ENCODE assay signal across 8 cellular contexts in the genomic region with DNA sequence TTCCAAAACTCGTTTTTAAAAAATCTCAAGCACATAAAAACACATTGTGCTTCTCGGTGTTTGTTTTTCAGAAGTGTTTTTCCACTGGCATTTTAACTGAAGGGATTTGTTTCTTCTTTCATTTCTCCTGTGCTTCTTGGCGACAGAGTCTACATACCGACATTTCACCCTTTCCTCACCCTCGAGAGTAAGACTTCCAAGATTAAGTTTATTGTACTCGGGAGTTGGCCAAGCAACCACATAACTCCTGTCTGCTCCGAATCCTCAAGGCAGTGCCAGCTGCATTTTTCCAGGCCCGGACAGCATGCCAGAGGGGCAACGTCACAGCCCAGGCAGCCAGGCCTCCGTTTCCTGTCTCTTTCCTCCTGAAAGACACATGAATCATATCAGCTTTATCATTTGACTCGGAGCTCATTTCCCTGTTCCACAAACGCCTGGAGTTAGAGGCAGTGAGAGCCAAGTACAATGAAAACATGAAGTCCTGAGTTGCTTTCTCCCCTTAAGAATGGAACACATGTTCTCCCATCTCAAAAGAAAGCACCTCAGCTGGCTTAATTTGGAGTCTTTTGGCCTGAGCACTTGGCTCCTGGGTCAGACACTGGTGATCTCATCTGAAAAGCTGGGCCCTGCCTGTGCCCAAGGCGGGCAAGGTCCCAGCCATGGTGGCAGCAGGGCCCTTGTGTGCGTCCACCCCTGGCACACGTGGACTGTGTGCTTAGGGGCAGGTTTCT. TPM values are rescaled to one million over a fixed set of nuclear protein-coding genes. Genes with fewer than 3 reads are reported as not detected.
DNase-seq lines count a peak whose midpoint lies in the region; ATAC-seq and TF ChIP-seq lines count a peak whose summit lies in the region.

No MANE protein-coding gene starts in this region.

- H3K4me3 Mint-ChIP-seq in CD8-positive, alpha-beta T cell, result no peak overlapping the region
- H3K4me3 Mint-ChIP-seq in T-helper 2 cell treated with Interferon-gamma antibody and Interleukin-4, amounts not matched to agents 5 μg/mL and 100 μg/mL, for 36 hours, result no peak overlapping the region
- no peak overlapping the region for H3K4me3 Mint-ChIP-seq in activated CD8-positive, alpha-beta T cell treated with anti-CD3 and anti-CD28 coated beads for 36 hours

- CTCF ChIA-PET in mammary epithelial cell (lab: Charles Lee; ENCODE audit: low non-redundant PET), result interaction anchor here (0.8 to 1.0 kb wide), 2 partner anchors 23 to 87 kb away, joined by 5 to 8 read pairs; a partner anchor contains a TSS
- CTCF ChIA-PET in CD8-positive, alpha-beta T cell (lab: Charles Lee), result no interaction called here
- CTCF ChIA-PET in activated CD8-positive, alpha-beta T cell treated with anti-CD3 and anti-CD28 coated beads for 36 hours (lab: Charles Lee), result no interaction called here

- DNase-seq in HS-5 (ENCODE audit: low read depth), result peak; percentile 92
- peak; percentile 95 for DNase-seq in mammary epithelial cell
- DNase-seq in left colon, result peak; percentile 52 to 78
- DNase-seq in CD8-positive, alpha-beta T cell, result no peak
- no peak for DNase-seq in T-helper 2 cell treated with Interferon-gamma antibody and Interleukin-4, amounts not matched to agents 5 μg/mL and 100 μg/mL, for 36 hours (ENCODE audit: low spot score)
- DNase-seq in activated CD8-positive, alpha-beta T cell treated with anti-CD3 and anti-CD28 coated beads for 36 hours, result no peak

- no peaks in the 10 kb centered on the region for H3K79me2 ChIP-seq in mammary epithelial cell (ENCODE audit: insufficient read depth, low read length)

- no peaks in the 10 kb centered on the region for H3K9me3 ChIP-seq in mammary epithelial cell (replicated peaks; ENCODE audit: insufficient read depth, low read length)
- H3K9me3 ChIP-seq in subcutaneous abdominal adipose tissue (ENCODE audit: control insufficient read depth in 5 of 5, low read length in 5 of 5), result no peaks in the 10 kb centered on the region
- H3K9me3 ChIP-seq in CD8-positive, alpha-beta T cell (ENCODE audit: low read length), result no peaks in the 10 kb centered on the region

- no peak for TF ChIP-seq CTCF in mammary epithelial cell (conservative IDR thresholded peaks at IDR 0.05 in 1 of 2, IDR thresholded peaks at IDR 0.05 in 1 of 2; ENCODE audit: extremely low read depth in 1 of 2, insufficient read depth in 1 of 2, low read depth in 1 of 2, low read length in 2 of 2)
- TF ChIP-seq CTCF in CD8-positive, alpha-beta T cell (IDR thresholded peaks at IDR 0.05), result no peak
- no peak for TF ChIP-seq CTCF in activated CD8-positive, alpha-beta T cell treated with anti-CD3 and anti-CD28 coated beads for 36 hours (IDR thresholded peaks at IDR 0.05)

- intact Hi-C loops in mammary epithelial cell (cut with micrococcal nuclease) (loop anchor here (1.0 kb wide), 7 partner anchors 15 to 107 kb away; a partner anchor contains a TSS), left colon (cut with DNase I, micrococcal nuclease) (no loop called here)
- intact Hi-C loops in CD8-positive, alpha-beta T cell (cut with DNase I, micrococcal nuclease), result no loop called here
- intact Hi-C loops in activated CD8-positive, alpha-beta T cell treated with anti-CD3 and anti-CD28 coated beads for 36 hours (cut with micrococcal nuclease), result no loop called here

- H3K9ac ChIP-seq in mammary epithelial cell (ENCODE audit: insufficient read depth, low read length), result peak overlapping the region; percentile 77
- H3K9ac ChIP-seq in subcutaneous abdominal adipose tissue (ENCODE audit: low read length in 5 of 5), result peak overlapping the region; percentile 31 to 74 (median 65)

- H3K4me1 ChIP-seq in mammary epithelial cell (ENCODE audit: insufficient read depth, low read length), result peaks cover 61% of the 10 kb centered on the region
- peaks cover 16 to 68% (median 45%) of the 10 kb centered on the region in 5 donors for H3K4me1 ChIP-seq in subcutaneous abdominal adipose tissue (ENCODE audit: control insufficient read depth in 5 of 5, insufficient read depth in 5 of 5, low read length in 5 of 5)
- H3K4me1 ChIP-seq in CD8-positive, alpha-beta T cell (ENCODE audit: insufficient read depth, low read length), result no peaks in the 10 kb centered on the region

- no peaks in the 10 kb centered on the region for H3K27me3 Mint-ChIP-seq in CD8-positive, alpha-beta T cell (ENCODE audit: low read depth)
- peaks cover 5% of the 10 kb centered on the region for H3K27me3 Mint-ChIP-seq in T-helper 2 cell treated with Interferon-gamma antibody and Interleukin-4, amounts not matched to agents 5 μg/mL and 100 μg/mL, for 36 hours (ENCODE audit: low read depth)
- H3K27me3 Mint-ChIP-seq in activated CD8-positive, alpha-beta T cell treated with anti-CD3 and anti-CD28 coated beads for 36 hours, result no peaks in the 10 kb centered on the region

- ATAC-seq in left colon (peak; percentile 88), HG02678 (IDR thresholded peaks at IDR 0.05; ENCODE audit: unreplicated experiment) (no peak)
- no peak for ATAC-seq in CD8-positive, alpha-beta T cell
- ATAC-seq in activated CD8-positive, alpha-beta T cell treated with anti-CD3 and anti-CD28 coated beads for 36 hours, result no peak

- H3K36me3 ChIP-seq in mammary epithelial cell (ENCODE audit: insufficient read depth, low read length), result no peaks in the 10 kb centered on the region
- H3K36me3 ChIP-seq in subcutaneous abdominal adipose tissue (ENCODE audit: control insufficient read depth in 5 of 5, insufficient read depth in 5 of 5, low read length in 5 of 5), result no peaks in the 10 kb centered on the region
- H3K36me3 ChIP-seq in CD8-positive, alpha-beta T cell (ENCODE audit: insufficient read depth, low read length), result no peaks in the 10 kb centered on the region

- peak overlapping the region; percentile 82 for H2AFZ ChIP-seq in mammary epithelial cell (ENCODE audit: low read depth, low read length)

- in situ Hi-C loops in mammary epithelial cell (cut with MboI; ENCODE audit: low sequenced_read_pairs in 2 of 2), result loop anchor here in 1 of 2 donors (5.0 kb wide), 1 partner anchor 79 kb away; no protein-coding TSS in a partner anchor

- H3K27ac ChIP-seq in mammary epithelial cell (ENCODE audit: insufficient read depth, low read depth, low read length), result peak overlapping the region; percentile 91
- H3K27ac ChIP-seq in subcutaneous abdominal adipose tissue (ENCODE audit: low read depth, low read length), result peak overlapping the region; percentile 97
- no peak overlapping the region for H3K27ac ChIP-seq in CD8-positive, alpha-beta T cell (ENCODE audit: low read depth, low read length)

- H3K4me3 ChIP-seq in mammary epithelial cell (replicated peaks in 1 of 3; ENCODE audit: insufficient read depth in 1 of 3, low read depth in 2 of 3, low read length in 3 of 3) (peak overlapping the region in 1 of 3 experiments; percentile 11), subcutaneous abdominal adipose tissue (ENCODE audit: low read depth in 1 of 5, low read length in 5 of 5) (peak overlapping the region in 4 of 5 donors; percentile 18 to 45 (median 36))
- H3K4me3 ChIP-seq in CD8-positive, alpha-beta T cell (ENCODE audit: low read depth, low read length), result no peak overlapping the region

- no peaks in the 10 kb centered on the region for H3K4me1 Mint-ChIP-seq in CD8-positive, alpha-beta T cell (ENCODE audit: low read depth)
- no peaks in the 10 kb centered on the region for H3K4me1 Mint-ChIP-seq in T-helper 2 cell treated with Interferon-gamma antibody and Interleukin-4, amounts not matched to agents 5 μg/mL and 100 μg/mL, for 36 hours (ENCODE audit: low read depth)
- H3K4me1 Mint-ChIP-seq in activated CD8-positive, alpha-beta T cell treated with anti-CD3 and anti-CD28 coated beads for 36 hours (ENCODE audit: low read depth), result no peaks in the 10 kb centered on the region

- WGBS in mammary epithelial cell (ENCODE audit: low coverage, missing lambda C conversion rate), result 6% methylated on average over 15 of the region's 15 CpGs

- POLR2A ChIA-PET in CD8-positive, alpha-beta T cell (lab: Charles Lee), result no interaction called here
- POLR2A ChIA-PET in activated CD8-positive, alpha-beta T cell treated with anti-CD3 and anti-CD28 coated beads for 36 hours (lab: Charles Lee), result no interaction called here

- H3K9me3 Mint-ChIP-seq in CD8-positive, alpha-beta T cell, result no peaks in the 10 kb centered on the region
- no peaks in the 10 kb centered on the region for H3K9me3 Mint-ChIP-seq in T-helper 2 cell treated with Interferon-gamma antibody and Interleukin-4, amounts not matched to agents 5 μg/mL and 100 μg/mL, for 36 hours
- H3K9me3 Mint-ChIP-seq in activated CD8-positive, alpha-beta T cell treated with anti-CD3 and anti-CD28 coated beads for 36 hours, result no peaks in the 10 kb centered on the region

- H3K27me3 ChIP-seq in mammary epithelial cell (ENCODE audit: insufficient read depth, low read length) (no peaks in the 10 kb centered on the region), subcutaneous abdominal adipose tissue (ENCODE audit: control insufficient read depth in 5 of 5, insufficient read depth in 4 of 5, low read length in 5 of 5) (no peaks in the 10 kb centered on the region)
- no peaks in the 10 kb centered on the region for H3K27me3 ChIP-seq in CD8-positive, alpha-beta T cell (ENCODE audit: insufficient read depth, low read length)

- dilution Hi-C loops in mammary epithelial cell (cut with HindIII; ENCODE audit: low sequenced_read_pairs), result no loop called here

- no peaks in the 10 kb centered on the region for H3K36me3 Mint-ChIP-seq in CD8-positive, alpha-beta T cell
- no peaks in the 10 kb centered on the region for H3K36me3 Mint-ChIP-seq in T-helper 2 cell treated with Interferon-gamma antibody and Interleukin-4, amounts not matched to agents 5 μg/mL and 100 μg/mL, for 36 hours (ENCODE audit: low read depth)
- H3K36me3 Mint-ChIP-seq in activated CD8-positive, alpha-beta T cell treated with anti-CD3 and anti-CD28 coated beads for 36 hours (ENCODE audit: low read depth), result no peaks in the 10 kb centered on the region

- H3K4me2 ChIP-seq in mammary epithelial cell (ENCODE audit: insufficient read depth, low read depth, low read length), result peak overlapping the region; percentile 80

- TSS peak; percentile 93 for BruUV-seq in mammary epithelial cell (replicated peaks; lab: Mats Ljungman, UMichigan)

- H3K27ac Mint-ChIP-seq in CD8-positive, alpha-beta T cell, result no peak overlapping the region
- H3K27ac Mint-ChIP-seq in T-helper 2 cell treated with Interferon-gamma antibody and Interleukin-4, amounts not matched to agents 5 μg/mL and 100 μg/mL, for 36 hours, result no peak overlapping the region
- no peak overlapping the region for H3K27ac Mint-ChIP-seq in activated CD8-positive, alpha-beta T cell treated with anti-CD3 and anti-CD28 coated beads for 36 hours

- H4K20me1 ChIP-seq in mammary epithelial cell (ENCODE audit: insufficient read depth, low read length), result no peaks in the 10 kb centered on the region

RNA-seq across cellular contexts. Expression of a gene that starts 23.2 kb away (rescaled TPM):
- total RNA-seq in mammary epithelial cell, result 1 to 10 TPM; 4.4 to 7.3 TPM
- polyA plus RNA-seq in mammary epithelial cell, result 6.6 TPM
- 0.52 TPM for polyA minus RNA-seq in mammary epithelial cell
- 1 to 10 TPM; 2.7 to 5.1 TPM for total RNA-seq in left colon
- 1 to 10 TPM in 1 of 2 experiments, under 1 TPM in 1; 0.97 to 1.1 TPM for total RNA-seq in CD8-positive, alpha-beta T cell
- 1 to 10 TPM; 5.2 to 6.0 TPM for total RNA-seq in activated CD8-positive, alpha-beta T cell treated with anti-CD3 and anti-CD28 coated beads for 36 hours

Comparison
In these comparisons a context has a peak if more than half of its experiments do, and no peak if none do; other contexts are left out.
1. DNase-seq: peak in HS-5 (single experiment), mammary epithelial cell (single experiment) and left colon (2 of 2); none in CD8-positive, alpha-beta T cell (0 of 7), T-helper 2 cell treated with Interferon-gamma antibody and Interleukin-4, amounts not matched to agents 5 μg/mL and 100 μg/mL, for 36 hours (single experiment) and activated CD8-positive, alpha-beta T cell treated with anti-CD3 and anti-CD28 coated beads for 36 hours (single experiment).